8 cellular contexts compared by ENCODE assay signal in the genomic region with DNA sequence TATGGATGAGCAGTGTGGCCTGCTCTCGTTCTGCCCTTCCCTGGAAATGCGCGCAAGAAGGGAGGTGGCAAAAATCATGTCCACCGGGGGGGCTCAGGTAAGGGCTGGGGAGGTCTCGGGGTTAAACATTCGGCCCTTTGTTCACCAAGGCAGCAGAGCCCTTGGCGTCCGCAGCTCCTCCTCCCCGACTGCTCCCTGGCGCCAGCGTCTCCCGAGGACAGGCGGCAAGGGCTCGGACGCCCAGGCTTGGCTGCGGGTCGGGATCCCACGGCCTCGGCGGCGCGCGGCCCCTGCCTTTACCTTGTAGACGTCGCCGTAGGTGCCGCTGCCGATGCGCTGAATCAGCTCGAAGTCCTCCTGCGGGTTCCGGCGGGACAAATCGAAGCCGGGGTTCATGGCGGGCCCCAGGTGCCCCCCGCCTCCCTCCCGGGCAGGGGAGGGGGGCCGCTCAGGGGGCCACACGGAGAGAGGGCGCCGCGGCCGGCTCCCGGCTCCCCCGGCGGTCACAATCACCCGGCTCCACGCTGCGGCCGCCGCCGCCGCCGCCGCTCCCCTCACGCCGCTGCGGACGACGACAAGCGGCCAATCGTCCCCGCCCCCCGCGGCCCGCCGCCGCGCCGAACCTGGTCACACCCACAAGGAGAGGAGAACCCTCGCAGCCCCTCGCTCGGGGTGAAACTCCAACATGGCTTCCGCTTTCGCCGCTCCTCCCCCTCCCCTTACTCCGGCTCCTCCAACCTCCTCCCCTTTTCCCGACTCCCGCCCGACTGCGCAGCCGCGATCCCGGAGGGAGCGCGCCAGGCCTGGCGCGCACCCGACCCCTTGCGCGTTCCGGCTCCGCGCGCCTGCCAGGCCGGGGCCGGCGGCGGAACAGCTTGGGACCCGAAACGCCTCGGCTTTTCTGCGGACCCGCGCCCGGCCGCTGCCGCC. TPM values are rescaled to one million over a fixed set of nuclear protein-coding genes. Genes with fewer than 3 reads are reported as not detected.
DNase-seq lines count a peak whose midpoint lies in the region; ATAC-seq and TF ChIP-seq lines count a peak whose summit lies in the region.

A gene (minus strand): TSS at position 694 of the 930 bp plus-strand sequence. CDS start 298 bp downstream, at position 396.

- H3K4me1 ChIP-seq in BLaER1, result peaks cover 40% of the 10 kb centered on the region
- peaks cover 24 to 49% of the 10 kb centered on the region in 2 donors for H3K4me1 ChIP-seq in left lung

- intact Hi-C loops in dendritic cell treated with granulocyte-macrophage colony-stimulating factor and Interleukin-4, amounts not matched to agents 40 ng/mL and 50 ng/mL, for 4 days (cut with micrococcal nuclease), result loop anchor here (5.0 to 10.0 kb wide), 4 partner anchors 55 to 340 kb away; a partner anchor contains a TSS
- intact Hi-C loops in left lung (cut with DNase I), result no loop called here

- H3K27ac ChIP-seq in BLaER1, result peak within 1 kb of the TSS; percentile 94
- peak within 1 kb of the TSS; percentile 89 to 96 for H3K27ac ChIP-seq in left lung

- ATAC-seq in GM19328 (IDR thresholded peaks at IDR 0.05; ENCODE audit: unreplicated experiment) (peak; percentile 78), HG03469 (IDR thresholded peaks at IDR 0.05; ENCODE audit: unreplicated experiment) (peak; percentile 51), left lung (peak; percentile 90)

- H3K4me3 ChIP-seq in BLaER1, result peak within 1 kb of the TSS; percentile 95
- peak within 1 kb of the TSS; percentile 59 to 83 for H3K4me3 ChIP-seq in left lung

- peaks cover 48% of the 10 kb centered on the region for H4K20me1 ChIP-seq in BLaER1

- H3K4me1 Mint-ChIP-seq in dendritic cell treated with granulocyte-macrophage colony-stimulating factor and Interleukin-4, amounts not matched to agents 40 ng/mL and 50 ng/mL, for 4 days (ENCODE audit: low read depth), result peaks cover 45% of the 10 kb centered on the region

- no peak for TF ChIP-seq CTCF in left lung (IDR thresholded peaks at IDR 0.05)

- peaks cover 14% of the 10 kb centered on the region for H3K36me3 Mint-ChIP-seq in dendritic cell treated with granulocyte-macrophage colony-stimulating factor and Interleukin-4, amounts not matched to agents 40 ng/mL and 50 ng/mL, for 4 days (ENCODE audit: low read depth)

- H3K9me3 ChIP-seq in BLaER1, result no peaks in the 10 kb centered on the region; the same call in 1 of the 2 replicates
- H3K9me3 ChIP-seq in left lung, result no peaks in the 10 kb centered on the region

- H3K4me3 Mint-ChIP-seq in dendritic cell treated with granulocyte-macrophage colony-stimulating factor and Interleukin-4, amounts not matched to agents 40 ng/mL and 50 ng/mL, for 4 days, result peak within 1 kb of the TSS; percentile 92

- H3K27me3 ChIP-seq in BLaER1 (no peaks in the 10 kb centered on the region), left lung (no peaks in the 10 kb centered on the region)

- DNase-seq in NCI-H526 treated with DMSO at 0.1 percent for 48 hours (lab: John Stamatoyannopoulos, UW) (peak; percentile 94), left lung (peak; percentile 95)
- peak; percentile 61 for DNase-seq in activated CD4-positive, alpha-beta T cell treated with anti-CD3 and anti-CD28 coated beads, Interleukin-2, amount 50 U/mL, for 1 hour
- DNase-seq in stimulated activated CD4-positive, alpha-beta T cell treated with anti-CD3 and anti-CD28 coated beads, Interleukin-2, amount 100 ng/mL, for 4 hours (ENCODE audit: low read depth), result peak; percentile 63

- H3K36me3 ChIP-seq in BLaER1 (no peaks in the 10 kb centered on the region), left lung (no peaks in the 10 kb centered on the region)

- peak within 1 kb of the TSS; percentile 98 for H3K4me2 ChIP-seq in BLaER1

- H3K9ac ChIP-seq in BLaER1, result peak within 1 kb of the TSS; percentile 95

- peak within 1 kb of the TSS; percentile 89 for H3K27ac Mint-ChIP-seq in dendritic cell treated with granulocyte-macrophage colony-stimulating factor and Interleukin-4, amounts not matched to agents 40 ng/mL and 50 ng/mL, for 4 days

- peaks cover under 1% of the 10 kb centered on the region for H3K9me3 Mint-ChIP-seq in dendritic cell treated with granulocyte-macrophage colony-stimulating factor and Interleukin-4, amounts not matched to agents 40 ng/mL and 50 ng/mL, for 4 days

- peaks cover 7% of the 10 kb centered on the region for H3K27me3 Mint-ChIP-seq in dendritic cell treated with granulocyte-macrophage colony-stimulating factor and Interleukin-4, amounts not matched to agents 40 ng/mL and 50 ng/mL, for 4 days

RNA-seq across cellular contexts. Expression of the gene that starts here (rescaled TPM):
- total RNA-seq in left lung, result 10 to 100 TPM; 26.0 to 28.6 TPM

Comparison
In these comparisons a context has a peak if more than half of its experiments do, and no peak if none do; other contexts are left out.
1. Peak in every context shown above with its lines: DNase-seq, ATAC-seq, H3K4me3 ChIP-seq and H3K27ac ChIP-seq.